ENCODE assay signal across 9 cellular contexts in genomic region chr3:132283440-132283839, GRCh38. TPM values are rescaled to one million over a fixed set of nuclear protein-coding genes. Genes with fewer than 3 reads are reported as not detected.
A peak's percentile ranks its signal among the peaks of the same experiment; 100 is the strongest.
DNase-seq lines count a peak whose midpoint lies in the region; ATAC-seq and TF ChIP-seq lines count a peak whose summit lies in the region.
"Had no signal": no experiment of that assay in that cellular context is flagged by ENCODE, and none has a peak within 500 bp of the region (broad histone marks: within the 10 kb centered on the region; RNA-seq: fewer than 3 reads in every experiment).

No MANE protein-coding gene starts in this region.

- H3K9me3 ChIP-seq in A673 (ENCODE audit: low read depth, low read length, poor library complexity, severe bottlenecking): no peaks in the 10 kb centered on the region

- ATAC-seq in GM18867 (IDR thresholded peaks at IDR 0.05; ENCODE audit: unreplicated experiment): peak; percentile 78
- no peak for ATAC-seq in HG03565 (IDR thresholded peaks at IDR 0.05; ENCODE audit: unreplicated experiment)
- ATAC-seq in GM21390 (IDR thresholded peaks at IDR 0.05; ENCODE audit: unreplicated experiment): no peak

- BruUV-seq in A673 (replicated peaks; lab: Mats Ljungman, UMichigan): no TSS peak

- H3K4me3 ChIP-seq in A673 (ENCODE audit: low read depth, low read length, poor library complexity, severe bottlenecking): no peak overlapping the region

- DNase-seq in MV-4-11 (lab: John Stamatoyannopoulos, UW): peak; percentile 99
- DNase-seq in fibroblast of peridontal ligament (ENCODE audit: extremely low read depth): peak; percentile 10
- DNase-seq in pons (ENCODE audit: low spot score): peak; percentile 87
- DNase-seq in A673 (ENCODE audit: low spot score): no peak
- no peak for DNase-seq in NCI-H2107 (lab: John Stamatoyannopoulos, UW)

- H3K27me3 ChIP-seq in A673 (replicated peaks; ENCODE audit: insufficient read depth, low read depth, low read length, poor library complexity): no peaks in the 10 kb centered on the region

- POLR2A ChIA-PET in A673 (lab: Charles Lee; ENCODE audit: low non-redundant PET): no interaction called here

- H3K4me1 ChIP-seq in A673 (ENCODE audit: insufficient read depth, low read length, poor library complexity, severe bottlenecking): no peaks in the 10 kb centered on the region

- no peak overlapping the region for H3K27ac ChIP-seq in A673 (ENCODE audit: low read depth, low read length, poor library complexity, severe bottlenecking)
- H3K27ac ChIP-seq: epithelial cell of prostate had no signal

- intact Hi-C loops in A673 (cut with micrococcal nuclease; ENCODE audit: unreplicated experiment): no loop called here

- no peak for TF ChIP-seq CTCF in A673 (conservative IDR thresholded peaks at IDR 0.05; ENCODE audit: low read depth, low read length)

- CTCF ChIA-PET in A673 (lab: Charles Lee): no interaction called here

- H3K36me3 ChIP-seq in A673 (ENCODE audit: insufficient read depth, low read length, poor library complexity, severe bottlenecking): no peaks in the 10 kb centered on the region

RNA-seq across cellular contexts. Expression of gene ACP3, which starts 33.8 kb away (rescaled TPM):
- total RNA-seq in A673 (2021): 13.9 and 14.6 TPM in 2 replicates

Comparison
In these comparisons a context has a peak if more than half of its experiments do, and no peak if none do; other contexts are left out.
1. DNase-seq: peak in MV-4-11 (single experiment), fibroblast of peridontal ligament (single experiment) and pons (single experiment); none in A673 (single experiment) and NCI-H2107 (single experiment).